In the genomic region with DNA sequence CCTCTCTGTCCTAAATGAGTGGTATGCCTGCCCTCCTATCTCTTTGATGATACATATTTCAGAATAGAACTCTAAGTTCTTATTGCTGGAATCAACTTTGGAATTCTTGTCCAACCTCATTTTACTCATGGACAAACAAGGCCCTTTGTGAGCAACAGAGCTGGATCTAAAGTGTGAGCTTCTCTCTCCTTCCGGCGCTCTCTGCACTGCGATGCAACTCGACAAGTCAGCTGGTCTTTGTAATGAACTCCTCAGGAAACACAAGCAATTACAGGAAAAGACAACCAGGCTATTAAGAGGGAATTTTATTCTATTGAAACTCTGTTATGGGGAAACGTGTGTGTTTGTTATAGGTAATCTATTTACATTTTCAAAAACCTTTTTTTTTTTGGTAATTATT, we compare ENCODE assay signal across 14 cellular contexts. TPM values are rescaled to one million over a fixed set of nuclear protein-coding genes. Genes with fewer than 3 reads are reported as not detected.
DNase-seq lines count a peak whose midpoint lies in the region; FAIRE-seq and TF ChIP-seq lines count a peak whose summit lies in the region.
"Had no signal": no experiment of that assay in that cellular context is flagged by ENCODE, and none has a peak within 500 bp of the region (broad histone marks: within the 10 kb centered on the region; RNA-seq: fewer than 3 reads in every experiment).

No MANE protein-coding gene starts in this region.

- peak overlapping the region; percentile 92 for H2BK120ac ChIP-seq in H1 (replicated peaks; ENCODE audit: low read depth, low read length)

- FAIRE-seq in H1 (lab: Jason Lieb, UNC) = no peak

- H2BK12ac ChIP-seq in H1 (ENCODE audit: low read depth, low read length) = no peak overlapping the region

- H3K27me3 Mint-ChIP-seq in CD14-positive monocyte (ENCODE audit: low read depth in 3 of 3) = peaks cover 0 to 2% (median 0%) of the 10 kb centered on the region in 3 donors
- no peaks in the 10 kb centered on the region for H3K27me3 Mint-ChIP-seq in activated CD4-positive, alpha-beta memory T cell treated with anti-CD3 and anti-CD28 coated beads for 36 hours
- H3K27me3 Mint-ChIP-seq: central memory CD8-positive, alpha-beta T cell had no signal

- H3K9me3 ChIP-seq in HUES48 (ENCODE audit: control insufficient read depth, insufficient read depth, low read length) (no peaks in the 10 kb centered on the region), H1 (ENCODE audit: insufficient read depth in 2 of 2, low read depth in 1 of 2, low read length in 1 of 2) (no peaks in the 10 kb centered on the region), muscle layer of duodenum (ENCODE audit: control insufficient read depth in 1 of 2, low read length in 2 of 2) (no peaks in the 10 kb centered on the region)
- H3K9me3 ChIP-seq: BLaER1 had no signal

- no peaks in the 10 kb centered on the region for H4K20me1 ChIP-seq in H1 (replicated peaks in 1 of 2; ENCODE audit: control insufficient read depth in 1 of 2, insufficient read depth in 2 of 2, low read length in 2 of 2)
- H4K20me1 ChIP-seq: BLaER1 had no signal

- H3K56ac ChIP-seq in H1 (replicated peaks; ENCODE audit: insufficient read length, low read depth, low read length) = no peak overlapping the region

- H3K4me1 ChIP-seq in HUES48 (ENCODE audit: control insufficient read depth, insufficient read depth, low read length) = peaks cover 15% of the 10 kb centered on the region
- H3K4me1 ChIP-seq in H1 (replicated peaks in 1 of 4; ENCODE audit: control insufficient read depth in 3 of 4, insufficient read depth in 4 of 4, low read length in 3 of 4) = peaks cover 0 to 5% (median 5%) of the 10 kb centered on the region in 4 experiments; a peak in 3 of 7 replicates
- peaks cover 8 to 13% of the 10 kb centered on the region in 2 donors for H3K4me1 ChIP-seq in muscle layer of duodenum (ENCODE audit: control insufficient read depth in 1 of 2, insufficient read depth in 2 of 2, low read length in 2 of 2)

- H3K27me3 ChIP-seq in HUES48 (ENCODE audit: control insufficient read depth, insufficient read depth, low read length) = no peaks in the 10 kb centered on the region
- H3K27me3 ChIP-seq in H1 (replicated peaks in 1 of 4; ENCODE audit: control insufficient read depth in 3 of 4, extremely low read depth in 1 of 4, insufficient read depth in 3 of 4, low read length in 3 of 4) = no peaks in the 10 kb centered on the region
- H3K27me3 ChIP-seq in muscle layer of duodenum (ENCODE audit: low read depth, low read length) = no peaks in the 10 kb centered on the region
- H3K27me3 ChIP-seq: BLaER1 had no signal

- no peak overlapping the region for H3K9ac ChIP-seq in HUES48 (ENCODE audit: low read depth, low read length)
- no peak overlapping the region for H3K9ac ChIP-seq in H1 (replicated peaks in 1 of 4; ENCODE audit: extremely low read depth in 1 of 4, low read depth in 3 of 4, low read length in 3 of 4)
- H3K9ac ChIP-seq: BLaER1 had no signal

- TF ChIP-seq POLR2A in H1 (IDR thresholded peaks at IDR 0.05; ENCODE audit: control extremely low read depth in 1 of 2, low read depth in 2 of 2, low read length in 2 of 2) = no peak

- DNase-seq in CD14-positive monocyte (ENCODE audit: low spot score) (no peak), H1 (ENCODE audit: low read depth in 1 of 2, low spot score in 2 of 2) (no peak), anterior cingulate cortex (lab: John Stamatoyannopoulos, UW) (no peak), hepatic stellate cell (ENCODE audit: low spot score) (no peak)
- no peak for DNase-seq in stimulated activated CD4-positive, alpha-beta T cell treated with anti-CD3 and anti-CD28 coated beads, Interleukin-15, amount 100 ng/mL, for 24 hours
- no peak for DNase-seq in activated CD4-positive, alpha-beta memory T cell treated with anti-CD3 and anti-CD28 coated beads for 36 hours
- DNase-seq: midbrain; RPMI8226; stimulated activated naive CD8-positive, alpha-beta T cell treated with anti-CD3 and anti-CD28 coated beads, Interleukin-15, Interleukin-2, amounts not matched to agents 100 U/mL and 50 U/mL, for 24 hours; T1000 had no signal

- H2BK5ac ChIP-seq in H1 (ENCODE audit: low read depth, low read length) = no peak overlapping the region; the same call in 1 of the 2 replicates

- CTCF ChIA-PET in H1 (lab: Charles Lee; ENCODE audit: partially characterized antibody) = interaction anchor here (0.6 kb wide), 1 partner anchor 134 kb away, joined by 3 read pairs; no protein-coding TSS in a partner anchor
- CTCF ChIA-PET in activated CD4-positive, alpha-beta memory T cell treated with anti-CD3 and anti-CD28 coated beads for 36 hours (lab: Charles Lee) = no interaction called here

- no peak overlapping the region for H3K14ac ChIP-seq in H1 (ENCODE audit: insufficient read length)

- H3K4me3 Mint-ChIP-seq in CD14-positive monocyte = peak overlapping the region in 1 of 2 donors; percentile 56
- H3K4me3 Mint-ChIP-seq in activated CD4-positive, alpha-beta memory T cell treated with anti-CD3 and anti-CD28 coated beads for 36 hours = no peak overlapping the region
- H3K4me3 Mint-ChIP-seq: central memory CD8-positive, alpha-beta T cell had no signal

- H3K27ac ChIP-seq in HUES48 (ENCODE audit: low read depth, low read length) (peak overlapping the region; percentile 87), H1 (ENCODE audit: low read depth, low read length) (no peak overlapping the region), muscle layer of duodenum (ENCODE audit: low read length) (peak overlapping the region; percentile 40)
- H3K27ac ChIP-seq: BLaER1 had no signal

- no peak for TF ChIP-seq RAD21 in H1 (IDR thresholded peaks at IDR 0.05 in 1 of 2, conservative IDR thresholded peaks at IDR 0.05 in 1 of 2; ENCODE audit: low read depth in 2 of 2, low read length in 2 of 2)

- intact Hi-C loops in CD14-positive monocyte (cut with micrococcal nuclease) = no loop called here
- intact Hi-C loops in activated CD4-positive, alpha-beta memory T cell treated with anti-CD3 and anti-CD28 coated beads for 36 hours (cut with micrococcal nuclease) = no loop called here

- H3K36me3 Mint-ChIP-seq in CD14-positive monocyte = peaks cover 0 to 9% of the 10 kb centered on the region in 2 donors
- no peaks in the 10 kb centered on the region for H3K36me3 Mint-ChIP-seq in activated CD4-positive, alpha-beta memory T cell treated with anti-CD3 and anti-CD28 coated beads for 36 hours

- no peak overlapping the region for H4K91ac ChIP-seq in H1 (replicated peaks; ENCODE audit: insufficient read length, low read length)

- no peaks in the 10 kb centered on the region for H3K23me2 ChIP-seq in H1 (ENCODE audit: low read depth, low read length)

- H3K79me1 ChIP-seq in H1 (ENCODE audit: low read depth, low read length) = no peaks in the 10 kb centered on the region

- no peaks in the 10 kb centered on the region for H3K79me2 ChIP-seq in H1 (ENCODE audit: control insufficient read depth in 1 of 2, insufficient read depth in 2 of 2, low read length in 2 of 2)

- H4K5ac ChIP-seq in H1 (ENCODE audit: insufficient read length, low read depth, low read length) = no peak overlapping the region

- H3K23ac ChIP-seq in H1 (ENCODE audit: insufficient read length) = no peak overlapping the region

- H2AFZ ChIP-seq in H1 (ENCODE audit: low read length) = 0 out of 2 replicates have a peak overlapping the region, but pooled peaks have one; percentile 7

- peak overlapping the region; percentile 93 for H3K4ac ChIP-seq in H1 (replicated peaks; ENCODE audit: insufficient read length, low read depth, low read length)

- H2BK15ac ChIP-seq in H1 (ENCODE audit: low read length) = no peak overlapping the region

- POLR2A ChIA-PET in H1 (lab: Charles Lee; ENCODE audit: partially characterized antibody) = no interaction called here
- POLR2A ChIA-PET in activated CD4-positive, alpha-beta memory T cell treated with anti-CD3 and anti-CD28 coated beads for 36 hours (lab: Charles Lee) = no interaction called here

- no peak overlapping the region for H4K8ac ChIP-seq in H1 (ENCODE audit: extremely low read depth, insufficient read depth, low read length)

- H3K4me3 ChIP-seq in HUES48 (ENCODE audit: low read depth, low read length) (no peak overlapping the region), H1 (ENCODE audit: extremely low read depth in 1 of 4, insufficient read depth in 2 of 4, low read depth in 3 of 4, low read length in 4 of 4) (no peak overlapping the region), muscle layer of duodenum (ENCODE audit: low read depth in 1 of 2, low read length in 2 of 2) (no peak overlapping the region)
- H3K4me3 ChIP-seq: BLaER1 had no signal

- no peak overlapping the region for H3K4me2 ChIP-seq in H1 (ENCODE audit: insufficient read depth in 1 of 2, low read depth in 2 of 2, low read length in 2 of 2)
- H3K4me2 ChIP-seq: BLaER1 had no signal

- H2BK20ac ChIP-seq in H1 (ENCODE audit: low read length) = no peak overlapping the region

- peak overlapping the region; percentile 86 to 99 (median 94) for H3K27ac Mint-ChIP-seq in CD14-positive monocyte
- H3K27ac Mint-ChIP-seq in activated CD4-positive, alpha-beta memory T cell treated with anti-CD3 and anti-CD28 coated beads for 36 hours = no peak overlapping the region

- no peaks in the 10 kb centered on the region for H3K36me3 ChIP-seq in HUES48 (ENCODE audit: control insufficient read depth, insufficient read depth, low read length)
- no peaks in the 10 kb centered on the region for H3K36me3 ChIP-seq in H1 (ENCODE audit: control insufficient read depth in 2 of 4, insufficient read depth in 4 of 4, low read length in 3 of 4)
- no peaks in the 10 kb centered on the region for H3K36me3 ChIP-seq in muscle layer of duodenum (ENCODE audit: control insufficient read depth in 1 of 2, insufficient read depth in 2 of 2, low read length in 2 of 2)
- H3K36me3 ChIP-seq: BLaER1 had no signal

- no peak overlapping the region for H2AK5ac ChIP-seq in H1 (ENCODE audit: low read depth, low read length)

- H3K9me3 Mint-ChIP-seq in CD14-positive monocyte = peaks cover 0 to 3% (median 0%) of the 10 kb centered on the region in 7 donors
- no peaks in the 10 kb centered on the region for H3K9me3 Mint-ChIP-seq in activated CD4-positive, alpha-beta memory T cell treated with anti-CD3 and anti-CD28 coated beads for 36 hours
- H3K9me3 Mint-ChIP-seq: central memory CD8-positive, alpha-beta T cell had no signal

- TF ChIP-seq CTCF in CD14-positive monocyte (IDR thresholded peaks at IDR 0.05) (no peak), H1 (IDR thresholded peaks at IDR 0.05; ENCODE audit: control extremely low read depth in 1 of 3, insufficient read depth in 1 of 3, low read depth in 1 of 3, low read length in 3 of 3) (no peak)

- no peak overlapping the region for H3K18ac ChIP-seq in H1 (ENCODE audit: extremely low read depth, low read length)

- TF ChIP-seq EP300 in H1 (IDR thresholded peaks at IDR 0.05; ENCODE audit: borderline replicate concordance in 1 of 2, low read depth in 2 of 2, low read length in 2 of 2) = no peak

- peaks cover 69% of the 10 kb centered on the region for H3K4me1 Mint-ChIP-seq in CD14-positive monocyte
- peaks cover 6% of the 10 kb centered on the region for H3K4me1 Mint-ChIP-seq in activated CD4-positive, alpha-beta memory T cell treated with anti-CD3 and anti-CD28 coated beads for 36 hours (ENCODE audit: low read depth)

- 69% methylated on average over 5 of the region's 5 CpGs; no CpG with 5 or more reads in 1 of the 2 experiments for WGBS in H1 (ENCODE audit: extremely low coverage in 1 of 2, insufficient coverage in 1 of 2, insufficient read length in 1 of 2, insufficient replicate concordance in 2 of 2, low coverage in 1 of 2, low lambda C conversion rate in 2 of 2, missing lambda C conversion rate in 1 of 2), 2 experiments

RNA-seq across cellular contexts. Expression of gene NRROS, which starts 20.3 kb away (rescaled TPM):
- polyA plus RNA-seq in CD14-positive monocyte (1 to 10 TPM; 5.9 to 7.5 TPM), H1 (2011; rRNA removed) (6.8 and 7.3 TPM in 2 replicates)
- 5.1 and 5.3 TPM in 2 replicates for total RNA-seq in H1 (2021; fragmentation: NEBNext Ultra II Directional; extraction: Animal tissue kit (Norgen Biotek cat#: 25700))
- polyA plus RNA-seq in H1 (2011; cell fraction: cytosol; rRNA removed) = 2.3 TPM
- polyA plus RNA-seq in H1 (2011; cell fraction: nucleus; rRNA removed) = 5.1 TPM
- polyA plus RNA-seq in H1 (2012, experiment 1 of 2) = 3.4 to 7.6 TPM (median 6.4 TPM) in 4 replicates
- polyA plus RNA-seq in H1 (2012, experiment 2 of 2) = 5.6 TPM
- polyA plus RNA-seq in H1 (2013, experiment 1 of 2) = 10.3 TPM
- 10.1 TPM for polyA plus RNA-seq in H1 (2013, experiment 2 of 2)
- 2.2 and 2.6 TPM in 2 replicates for polyA minus RNA-seq in H1 (2011; rRNA and poly(A)+ RNA removed)
- polyA minus RNA-seq in H1 (2011; cell fraction: cytosol; rRNA and poly(A)+ RNA removed) = 1.2 TPM
- polyA minus RNA-seq in H1 (2011; cell fraction: nucleus; rRNA and poly(A)+ RNA removed) = 2.8 TPM
- total RNA-seq in activated CD4-positive, alpha-beta memory T cell treated with anti-CD3 and anti-CD28 coated beads for 36 hours = 10 to 100 TPM; 24.5 to 25.3 TPM

RNA-seq across cellular contexts. Expression of gene FBXO45, which starts 50.8 kb away (rescaled TPM):
- 1 to 10 TPM; 1.8 to 2.8 TPM for polyA plus RNA-seq in CD14-positive monocyte
- total RNA-seq in H1 (2021; fragmentation: NEBNext Ultra II Directional; extraction: Animal tissue kit (Norgen Biotek cat#: 25700)) = 18.0 and 19.4 TPM in 2 replicates
- polyA plus RNA-seq in H1 (2011; rRNA removed) = 3.4 and 5.2 TPM in 2 replicates
- polyA plus RNA-seq in H1 (2011; cell fraction: cytosol; rRNA removed) = 8.5 TPM
- 2.5 TPM for polyA plus RNA-seq in H1 (2011; cell fraction: nucleus; rRNA removed)
- 7.3 to 17.0 TPM (median 8.9 TPM) in 4 replicates for polyA plus RNA-seq in H1 (2012, experiment 1 of 2)
- 1.8 TPM for polyA plus RNA-seq in H1 (2012, experiment 2 of 2)
- polyA plus RNA-seq in H1 (2013, experiment 1 of 2) = 13.6 TPM
- polyA plus RNA-seq in H1 (2013, experiment 2 of 2) = 13.6 TPM
- 8.0 and 8.2 TPM in 2 replicates for polyA minus RNA-seq in H1 (2011; rRNA and poly(A)+ RNA removed)
- 6.5 TPM for polyA minus RNA-seq in H1 (2011; cell fraction: cytosol; rRNA and poly(A)+ RNA removed)
- 4.7 TPM for polyA minus RNA-seq in H1 (2011; cell fraction: nucleus; rRNA and poly(A)+ RNA removed)
- total RNA-seq in activated CD4-positive, alpha-beta memory T cell treated with anti-CD3 and anti-CD28 coated beads for 36 hours = 10 to 100 TPM; 16.3 to 17.2 TPM

RNA-seq across cellular contexts. Expression of gene WDR53, which starts 50.9 kb away (rescaled TPM):
- polyA plus RNA-seq in CD14-positive monocyte (1 to 10 TPM; 4.1 to 6.7 TPM), H1 (2011; rRNA removed) (4.7 and 7.4 TPM in 2 replicates)
- total RNA-seq in H1 (2021; fragmentation: NEBNext Ultra II Directional; extraction: Animal tissue kit (Norgen Biotek cat#: 25700)) = 17.9 and 18.8 TPM in 2 replicates
- polyA plus RNA-seq in H1 (2011; cell fraction: cytosol; rRNA removed) = 13.1 TPM
- 3.2 TPM for polyA plus RNA-seq in H1 (2011; cell fraction: nucleus; rRNA removed)
- 17.6 to 27.4 TPM (median 19.1 TPM) in 4 replicates for polyA plus RNA-seq in H1 (2012, experiment 1 of 2)
- polyA plus RNA-seq in H1 (2012, experiment 2 of 2) = 3.4 TPM
- polyA plus RNA-seq in H1 (2013, experiment 1 of 2) = 13.0 TPM
- polyA plus RNA-seq in H1 (2013, experiment 2 of 2) = 12.2 TPM
- polyA minus RNA-seq in H1 (2011; rRNA and poly(A)+ RNA removed) = 4.2 and 7.6 TPM in 2 replicates
- 1.9 TPM for polyA minus RNA-seq in H1 (2011; cell fraction: cytosol; rRNA and poly(A)+ RNA removed)
- polyA minus RNA-seq in H1 (2011; cell fraction: nucleus; rRNA and poly(A)+ RNA removed) = 7.2 TPM
- total RNA-seq in activated CD4-positive, alpha-beta memory T cell treated with anti-CD3 and anti-CD28 coated beads for 36 hours = 10 to 100 TPM; 20.9 to 24.1 TPM
